Comparison of ENCODE assay signal across 22 cellular contexts in genomic region chr16:24846548-24847357, GRCh38. TPM values are rescaled to one million over a fixed set of nuclear protein-coding genes. Genes with fewer than 3 reads are reported as not detected.
DNase-seq lines count a peak whose midpoint lies in the region; ATAC-seq, FAIRE-seq and TF ChIP-seq lines count a peak whose summit lies in the region.
"Had no signal": no experiment of that assay in that cellular context is flagged by ENCODE, and none has a peak within 500 bp of the region (broad histone marks: within the 10 kb centered on the region; RNA-seq: fewer than 3 reads in every experiment).

No MANE protein-coding gene starts in this region.

- POLR2A ChIA-PET in A549 (lab: Yijun Ruan, JAX) (no interaction called here), IMR-90 (lab: Charles Lee; ENCODE audit: unreplicated experiment) (no interaction called here)

- TF ChIP-seq POLR2A in A549 (IDR thresholded peaks at IDR 0.05; ENCODE audit: low read length) (no peak), IMR-90 (IDR thresholded peaks at IDR 0.05; ENCODE audit: low read depth, low read length) (no peak)

- no peak overlapping the region for H4K5ac ChIP-seq in IMR-90 (ENCODE audit: low read depth, low read length)

- peaks cover 16% of the 10 kb centered on the region for H3K9me1 ChIP-seq in IMR-90 (ENCODE audit: insufficient read depth, low read length)

- H2BK120ac ChIP-seq in IMR-90 (ENCODE audit: low read depth, low read length) = no peak overlapping the region

- no peaks in the 10 kb centered on the region for H3K79me1 ChIP-seq in IMR-90 (ENCODE audit: low read depth in 1 of 2, low read length in 2 of 2)

- H3K36me3 ChIP-seq in IMR-90 (ENCODE audit: control insufficient read depth, insufficient read depth, low read length) (no peaks in the 10 kb centered on the region), duodenal mucosa (ENCODE audit: control insufficient read depth in 1 of 2, insufficient read depth in 2 of 2, low read length in 2 of 2) (no peaks in the 10 kb centered on the region), osteoblast (ENCODE audit: insufficient read depth, low read length) (no peaks in the 10 kb centered on the region)
- H3K36me3 ChIP-seq: BLaER1 treated with 17β-estradiol and CSF1 and Interleukin-3, amounts not matched to agents 10 nM and 100 nM; SJSA1 had no signal

- dilution Hi-C loops in IMR-90 (cut with HindIII; ENCODE audit: low sequenced_read_pairs, unreplicated experiment) = no loop called here

- intact Hi-C loops in IMR-90 (cut with micrococcal nuclease) = no loop called here

- H3K9ac ChIP-seq in IMR-90 (ENCODE audit: low read depth, low read length) (no peak overlapping the region), duodenal mucosa (ENCODE audit: low read depth in 1 of 2, low read length in 2 of 2) (no peak overlapping the region)
- H3K9ac ChIP-seq: BLaER1 treated with 17β-estradiol and CSF1 and Interleukin-3, amounts not matched to agents 10 nM and 100 nM; KMS-11 had no signal

- no peak overlapping the region for H4K91ac ChIP-seq in IMR-90 (ENCODE audit: insufficient read depth, low read depth, low read length)

- H2AK5ac ChIP-seq in IMR-90 (ENCODE audit: low read depth, low read length) = 0 out of 2 replicates have a peak overlapping the region, but pooled peaks have one; percentile 7

- WGBS in A549 (ENCODE audit: missing lambda C conversion rate) = 73% methylated on average over 8 of the region's 8 CpGs
- WGBS in IMR-90 (ENCODE audit: extremely low coverage in 2 of 2, insufficient read length in 1 of 2), 2 experiments = 100% methylated on average over 1 of the region's 8 CpGs; no CpG with 5 or more reads in 1 of the 2 experiments

- no peak overlapping the region for H3K4me3 ChIP-seq in A549
- no peak overlapping the region for H3K4me3 ChIP-seq in IMR-90 (ENCODE audit: insufficient read depth, low read depth, low read length)
- peak overlapping the region; percentile 26 to 43 for H3K4me3 ChIP-seq in duodenal mucosa (ENCODE audit: low read depth in 1 of 2, low read length in 2 of 2)
- no peak overlapping the region for H3K4me3 ChIP-seq in osteoblast (ENCODE audit: insufficient read depth, low read length)
- H3K4me3 ChIP-seq: BLaER1 treated with 17β-estradiol and CSF1 and Interleukin-3, amounts not matched to agents 10 nM and 100 nM; GM12878; SJSA1 had no signal

- peaks cover 89% of the 10 kb centered on the region for H3K4me1 ChIP-seq in A549
- H3K4me1 ChIP-seq in IMR-90 (ENCODE audit: control insufficient read depth, insufficient read depth, low read length) = peaks cover 4% of the 10 kb centered on the region; the same call in 1 of the 2 replicates
- H3K4me1 ChIP-seq in duodenal mucosa (ENCODE audit: control insufficient read depth in 1 of 2, insufficient read depth in 2 of 2, low read length in 2 of 2) = peaks cover 20 to 22% of the 10 kb centered on the region in 2 donors
- H3K4me1 ChIP-seq in osteoblast (ENCODE audit: insufficient read depth, low read length) = peaks cover 7% of the 10 kb centered on the region
- H3K4me1 ChIP-seq: BLaER1 treated with 17β-estradiol and CSF1 and Interleukin-3, amounts not matched to agents 10 nM and 100 nM had no signal

- peak overlapping the region; percentile 46 for H2AFZ ChIP-seq in IMR-90 (replicated peaks; ENCODE audit: low read length, poor library complexity)
- no peak overlapping the region for H2AFZ ChIP-seq in osteoblast (ENCODE audit: low read length)

- H3K27me3 ChIP-seq in IMR-90 (ENCODE audit: control insufficient read depth, insufficient read depth, low read length) (no peaks in the 10 kb centered on the region), duodenal mucosa (ENCODE audit: control insufficient read depth in 1 of 2, insufficient read depth in 2 of 2, low read length in 2 of 2) (no peaks in the 10 kb centered on the region), osteoblast (ENCODE audit: insufficient read depth, low read length) (no peaks in the 10 kb centered on the region)
- H3K27me3 ChIP-seq: BLaER1 treated with 17β-estradiol and CSF1 and Interleukin-3, amounts not matched to agents 10 nM and 100 nM; SJSA1 had no signal

- no peak overlapping the region; the same call in 2 of the 3 replicates for H3K4me2 ChIP-seq in A549
- no peak overlapping the region for H3K4me2 ChIP-seq in IMR-90 (ENCODE audit: low read depth, low read length)
- H3K4me2 ChIP-seq in osteoblast (ENCODE audit: insufficient read depth, low read length) = no peak overlapping the region
- H3K4me2 ChIP-seq: BLaER1 treated with 17β-estradiol and CSF1 and Interleukin-3, amounts not matched to agents 10 nM and 100 nM; KMS-11 had no signal

- CTCF ChIA-PET in A549 (lab: Yijun Ruan, JAX) = interaction anchor here (0.7 to 4.4 kb wide), 2 partner anchors 12 to 27 kb away, joined by 4 to 22 read pairs; no protein-coding TSS in a partner anchor
- CTCF ChIA-PET in IMR-90 (lab: Yijun Ruan, JAX) = interaction anchor here (0.7 kb wide), 1 partner anchor 39 kb away, joined by 3 read pairs; no protein-coding TSS in a partner anchor

- no peak overlapping the region for H2BK15ac ChIP-seq in IMR-90 (ENCODE audit: low read depth, low read length)

- peak overlapping the region; percentile 85 to 92 for H3K27ac ChIP-seq in A549
- H3K27ac ChIP-seq in IMR-90 (ENCODE audit: insufficient read depth, low read length) = no peak overlapping the region
- no peak overlapping the region for H3K27ac ChIP-seq in duodenal mucosa (ENCODE audit: low read depth, low read length)
- H3K27ac ChIP-seq in osteoblast (ENCODE audit: low read depth, low read length) = no peak overlapping the region
- H3K27ac ChIP-seq: BLaER1 treated with 17β-estradiol and CSF1 and Interleukin-3, amounts not matched to agents 10 nM and 100 nM; KMS-11; SJSA1 had no signal

- no peak overlapping the region for H2BK5ac ChIP-seq in IMR-90 (ENCODE audit: low read depth, low read length, poor library complexity, severe bottlenecking)

- no peaks in the 10 kb centered on the region for H3K79me2 ChIP-seq in osteoblast (ENCODE audit: insufficient read depth, low read length)

- no peak overlapping the region for H3K18ac ChIP-seq in IMR-90 (ENCODE audit: low read depth, low read length)

- H4K8ac ChIP-seq in IMR-90 (ENCODE audit: low read depth in 2 of 2, low read length in 2 of 2) = no peak overlapping the region

- H3K9me3 ChIP-seq in A549 (0 out of 3 replicates have a peak, but pooled peaks cover 3% of the 10 kb centered on the region), IMR-90 (ENCODE audit: control insufficient read depth, insufficient read depth, low read length) (no peaks in the 10 kb centered on the region), duodenal mucosa (ENCODE audit: control insufficient read depth in 1 of 2, low read length in 2 of 2) (no peaks in the 10 kb centered on the region), osteoblast (ENCODE audit: low read depth, low read length) (no peaks in the 10 kb centered on the region)
- H3K9me3 ChIP-seq: BLaER1 treated with 17β-estradiol and CSF1 and Interleukin-3, amounts not matched to agents 10 nM and 100 nM; SJSA1 had no signal

- no peak overlapping the region for H3K14ac ChIP-seq in IMR-90 (replicated peaks; ENCODE audit: low read depth, low read length)

- peak overlapping the region; percentile 16; the same call in 1 of the 2 replicates for H2BK20ac ChIP-seq in IMR-90 (ENCODE audit: low read depth, low read length)

- H3K4ac ChIP-seq in IMR-90 (ENCODE audit: low read depth, low read length) = no peak overlapping the region

- no peak for TF ChIP-seq EP300 in A549 (IDR thresholded peaks at IDR 0.05)

- BruUV-seq in IMR-90 (replicated peaks; lab: Mats Ljungman, UMichigan) = no TSS peak

- no peak for ATAC-seq in A549
- no peak for ATAC-seq in IMR-90 (ENCODE audit: low read depth)
- ATAC-seq: CD8-positive, alpha-beta T cell; GM12878; HCT116 had no signal

- H3K56ac ChIP-seq in IMR-90 (ENCODE audit: extremely low read depth, insufficient read depth, low read length) = no peak overlapping the region

- in situ Hi-C loops in IMR-90 (cut with MboI; ENCODE audit: low sequenced_read_pairs) = no loop called here

- H4K20me1 ChIP-seq in IMR-90 (ENCODE audit: insufficient read depth, low read length) (no peaks in the 10 kb centered on the region), osteoblast (ENCODE audit: insufficient read depth, low read length) (no peaks in the 10 kb centered on the region)
- H4K20me1 ChIP-seq: BLaER1 treated with 17β-estradiol and CSF1 and Interleukin-3, amounts not matched to agents 10 nM and 100 nM had no signal

- TF ChIP-seq RAD21 in A549 (conservative IDR thresholded peaks at IDR 0.05 in 1 of 2, IDR thresholded peaks at IDR 0.05 in 1 of 2) (no peak), IMR-90 (IDR thresholded peaks at IDR 0.05; ENCODE audit: low read length) (no peak)

- FAIRE-seq in A549 (lab: Jason Lieb, UNC) = peak; percentile 7
- FAIRE-seq in GM19239 (lab: Jason Lieb, UNC) = no peak
- FAIRE-seq: GM12878 had no signal

- TF ChIP-seq CTCF in A549 (IDR thresholded peaks at IDR 0.05) (no peak), IMR-90 (conservative IDR thresholded peaks at IDR 0.05; ENCODE audit: low read depth, low read length) (no peak), osteoblast (IDR thresholded peaks at IDR 0.05; ENCODE audit: extremely low read depth, low read depth, low read length) (no peak)

- no peak overlapping the region for H3K23ac ChIP-seq in IMR-90 (ENCODE audit: low read depth, low read length)

- H2AK9ac ChIP-seq in IMR-90 (replicated peaks; ENCODE audit: low read depth, low read length, poor library complexity) = no peak overlapping the region

- DNase-seq in A549 (ENCODE audit: low read depth in 1 of 2, low spot score in 1 of 2) = no peak
- DNase-seq in IMR-90 = no peak
- peak; percentile 60 for DNase-seq in osteoblast (ENCODE audit: insufficient read length, low spot score, missing footprints)
- DNase-seq in GM19239 (ENCODE audit: insufficient read length, low spot score) = no peak
- no peak for DNase-seq in middle frontal gyrus (ENCODE audit: extremely low spot score, low spot score)
- no peak for DNase-seq in NK-92 treated with Interleukin-12 subunit alpha and Interleukin-12 subunit beta, amount 100 ng/mL, for 24 hours (lab: John Stamatoyannopoulos, UW)
- DNase-seq: CD8-positive, alpha-beta T cell; DMS53; EL; GOT3; MV-4-11; NCI-H1417; NCI-H187 treated with DMSO at 0.1 percent for 48 hours; NCI-H345; NCI-H524 treated with DMSO at 0.1 percent for 48 hours had no signal

TF ChIP-seq in A549, 52 proteins besides CTCF, POLR2A, EP300 and RAD21 (continues in another document):
- TF ChIP-seq HEYL (CRISPR knock-in tag; IDR thresholded peaks at IDR 0.05) = no peak
- TF ChIP-seq CBX8 (IDR thresholded peaks at IDR 0.05) = no peak

RNA-seq across cellular contexts. Expression of gene SLC5A11, which starts 1.0 kb away (rescaled TPM):
- polyA plus RNA-seq in A549 (2011; rRNA removed) (0.43 and 1.3 TPM in 2 replicates), A549 (2017; fragmentation: RNase III; extraction: RNeasy Plus Mini Kit Qiagen cat#74134 plus additional on column Dnase treatment) (0.30 to 0.40 TPM (median 0.38 TPM) in 3 replicates), IMR-90 (2012; rRNA removed) (not detected in 2 replicates)
- 0.24 and 0.58 TPM in 2 replicates for polyA plus RNA-seq in A549 (2012; cell fraction: cytosol; rRNA removed)
- 1.2 and 1.8 TPM in 2 replicates for polyA plus RNA-seq in A549 (2012; cell fraction: nucleus; rRNA removed)
- polyA minus RNA-seq in A549 (2011; rRNA and poly(A)+ RNA removed) = 1.9 and 2.6 TPM in 2 replicates
- total RNA-seq in IMR-90 (2012; rRNA removed) (under 0.01 TPM in 1 of 2 replicates, not detected in the other), osteoblast (0.29 TPM in 1 of 2 replicates, not detected in the other)
- not detected in 2 replicates for polyA plus RNA-seq in IMR-90 (2012; cell fraction: cytosol; rRNA removed)
- polyA plus RNA-seq in IMR-90 (2012; cell fraction: nucleus; rRNA removed; ENCODE audit: low replicate concordance) = not detected in 2 replicates
- total RNA-seq: A673, GM12878 had no signal

Comparison
In these comparisons a context has a peak if more than half of its experiments do, and no peak if none do; other contexts are left out.
1. H3K27ac ChIP-seq: peak in A549 (2 of 2); none in IMR-90 (single experiment), duodenal mucosa (single experiment) and osteoblast (single experiment).
2. H3K4me3 ChIP-seq: peak in duodenal mucosa (2 of 2); none in A549 (single experiment), IMR-90 (single experiment) and osteoblast (single experiment).